In genomic region chr14:21748869-21749303, GRCh38 we compare ENCODE assay signal across 8 cellular contexts.
A peak's percentile ranks its signal among the peaks of the same experiment; 100 is the strongest.
DNase-seq lines count a peak whose midpoint lies in the region; ATAC-seq, FAIRE-seq and TF ChIP-seq lines count a peak whose summit lies in the region.

No MANE protein-coding gene starts in this region.

- no peaks in the 10 kb centered on the region for H3K27me3 Mint-ChIP-seq in activated CD4-positive, alpha-beta T cell treated with anti-CD3 and anti-CD28 coated beads for 36 hours
- H3K27me3 Mint-ChIP-seq in naive thymus-derived CD8-positive, alpha-beta T cell, result peaks cover 0 to 18% (median 9%) of the 10 kb centered on the region in 5 donors

- H3K4ac ChIP-seq in H1 (replicated peaks; ENCODE audit: insufficient read length, low read depth, low read length), result no peak overlapping the region

- FAIRE-seq in H1 (lab: Jason Lieb, UNC), result peak; percentile 99

- no peak overlapping the region for H2BK20ac ChIP-seq in H1 (ENCODE audit: low read length)

- peak overlapping the region; percentile 93 for H2AFZ ChIP-seq in H1 (ENCODE audit: low read length)

- no peak overlapping the region for H3K9ac ChIP-seq in H1 (replicated peaks in 1 of 4; ENCODE audit: extremely low read depth in 1 of 4, low read depth in 3 of 4, low read length in 3 of 4)

- no peak for TF ChIP-seq EP300 in H1 (IDR thresholded peaks at IDR 0.05; ENCODE audit: borderline replicate concordance in 1 of 2, low read depth in 2 of 2, low read length in 2 of 2)

- no peak overlapping the region for H3K4me3 ChIP-seq in H1 (ENCODE audit: extremely low read depth in 1 of 4, insufficient read depth in 2 of 4, low read depth in 3 of 4, low read length in 4 of 4)
- H3K4me3 ChIP-seq in uterus, result no peak overlapping the region

- intact Hi-C loops in activated CD4-positive, alpha-beta T cell treated with anti-CD3 and anti-CD28 coated beads for 36 hours (cut with DNase I, micrococcal nuclease), result loop anchor here in 1 of 2 experiments (2.0 kb wide), 1 partner anchor 808 kb away; no protein-coding TSS in a partner anchor
- intact Hi-C loops in uterus (cut with DNase I; ENCODE audit: low total_unique reads), result no loop called here

- no peak overlapping the region for H2BK5ac ChIP-seq in H1 (ENCODE audit: low read depth, low read length)

- no peaks in the 10 kb centered on the region for H3K27me3 ChIP-seq in H1 (replicated peaks in 1 of 4; ENCODE audit: control insufficient read depth in 3 of 4, extremely low read depth in 1 of 4, insufficient read depth in 3 of 4, low read length in 3 of 4)
- no peaks in the 10 kb centered on the region for H3K27me3 ChIP-seq in uterus

- CTCF ChIA-PET in activated CD4-positive, alpha-beta T cell treated with anti-CD3 and anti-CD28 coated beads for 36 hours (lab: Charles Lee), result interaction anchor here (0.7 to 2.7 kb wide), 21 partner anchors 8 to 841 kb away, joined by 3 to 13 read pairs (median 4); partner anchors contain the start of gene DAD1
- CTCF ChIA-PET in H1 (lab: Charles Lee; ENCODE audit: partially characterized antibody), result interaction anchor here (0.8 to 3.6 kb wide), 31 partner anchors 10 to 241 kb away, joined by 3 to 28 read pairs (median 4); no protein-coding TSS in a partner anchor

- peaks cover 9% of the 10 kb centered on the region for H3K4me1 Mint-ChIP-seq in activated CD4-positive, alpha-beta T cell treated with anti-CD3 and anti-CD28 coated beads for 36 hours
- H3K4me1 Mint-ChIP-seq in naive thymus-derived CD8-positive, alpha-beta T cell, result peaks cover 4 to 9% (median 9%) of the 10 kb centered on the region in 4 donors

- ATAC-seq in GM21529 (IDR thresholded peaks at IDR 0.05; ENCODE audit: unreplicated experiment), result peak; percentile 51
- ATAC-seq in activated CD4-positive, alpha-beta T cell treated with anti-CD3 and anti-CD28 coated beads for 36 hours, result peak; percentile 91
- peak; percentile 84 to 88 for ATAC-seq in naive thymus-derived CD8-positive, alpha-beta T cell
- no peak for ATAC-seq in GM21786 (IDR thresholded peaks at IDR 0.05; ENCODE audit: unreplicated experiment)

- no peak overlapping the region for H3K18ac ChIP-seq in H1 (ENCODE audit: extremely low read depth, low read length)

- H3K9me3 Mint-ChIP-seq in activated CD4-positive, alpha-beta T cell treated with anti-CD3 and anti-CD28 coated beads for 36 hours (ENCODE audit: low read depth), result no peaks in the 10 kb centered on the region
- no peaks in the 10 kb centered on the region for H3K9me3 Mint-ChIP-seq in naive thymus-derived CD8-positive, alpha-beta T cell

- H3K56ac ChIP-seq in H1 (replicated peaks; ENCODE audit: insufficient read length, low read depth, low read length), result no peak overlapping the region

- no peak overlapping the region for H4K5ac ChIP-seq in H1 (ENCODE audit: insufficient read length, low read depth, low read length)

- H3K27ac ChIP-seq in H1 (ENCODE audit: low read depth, low read length) (no peak overlapping the region), uterus (no peak overlapping the region)

- H3K23me2 ChIP-seq in H1 (ENCODE audit: low read depth, low read length), result no peaks in the 10 kb centered on the region

- TF ChIP-seq POLR2A in H1 (IDR thresholded peaks at IDR 0.05; ENCODE audit: control extremely low read depth in 1 of 2, low read depth in 2 of 2, low read length in 2 of 2), result no peak
- TF ChIP-seq POLR2A in uterus (IDR thresholded peaks at IDR 0.05), result no peak

- no peaks in the 10 kb centered on the region; a peak in 1 of 7 replicates for H3K4me1 ChIP-seq in H1 (replicated peaks in 1 of 4; ENCODE audit: control insufficient read depth in 3 of 4, insufficient read depth in 4 of 4, low read length in 3 of 4)
- no peaks in the 10 kb centered on the region for H3K4me1 ChIP-seq in uterus

- no peak overlapping the region for H4K91ac ChIP-seq in H1 (replicated peaks; ENCODE audit: insufficient read length, low read length)

- no peak overlapping the region for H3K14ac ChIP-seq in H1 (ENCODE audit: insufficient read length)

- POLR2A ChIA-PET in activated CD4-positive, alpha-beta T cell treated with anti-CD3 and anti-CD28 coated beads for 36 hours (lab: Charles Lee), result no interaction called here
- POLR2A ChIA-PET in H1 (lab: Charles Lee; ENCODE audit: partially characterized antibody), result no interaction called here
- POLR2A ChIA-PET in naive thymus-derived CD8-positive, alpha-beta T cell (lab: Charles Lee), result interaction anchor here (0.6 to 2.1 kb wide), 11 partner anchors 10 to 821 kb away, joined by 3 to 8 read pairs (median 5); no protein-coding TSS in a partner anchor

- H3K23ac ChIP-seq in H1 (ENCODE audit: insufficient read length), result no peak overlapping the region

- no peak overlapping the region for H2BK12ac ChIP-seq in H1 (ENCODE audit: low read depth, low read length)

- H3K36me3 ChIP-seq in H1 (ENCODE audit: control insufficient read depth in 2 of 4, insufficient read depth in 4 of 4, low read length in 3 of 4) (no peaks in the 10 kb centered on the region), uterus (no peaks in the 10 kb centered on the region)

- H3K9me3 ChIP-seq in H1 (ENCODE audit: insufficient read depth in 2 of 2, low read depth in 1 of 2, low read length in 1 of 2), result no peaks in the 10 kb centered on the region
- no peaks in the 10 kb centered on the region for H3K9me3 ChIP-seq in uterus

- no peak overlapping the region for H4K8ac ChIP-seq in H1 (ENCODE audit: extremely low read depth, insufficient read depth, low read length)

- TF ChIP-seq CTCF in H1 (IDR thresholded peaks at IDR 0.05; ENCODE audit: control extremely low read depth in 1 of 3, insufficient read depth in 1 of 3, low read depth in 1 of 3, low read length in 3 of 3) (peak; percentile 28 to 88 (median 83)), uterus (IDR thresholded peaks at IDR 0.05) (peak; percentile 34 to 56 (median 52))

- H3K36me3 Mint-ChIP-seq in activated CD4-positive, alpha-beta T cell treated with anti-CD3 and anti-CD28 coated beads for 36 hours (ENCODE audit: low read depth), result no peaks in the 10 kb centered on the region
- H3K36me3 Mint-ChIP-seq in naive thymus-derived CD8-positive, alpha-beta T cell, result no peaks in the 10 kb centered on the region

- H3K79me2 ChIP-seq in H1 (ENCODE audit: control insufficient read depth in 1 of 2, insufficient read depth in 2 of 2, low read length in 2 of 2), result no peaks in the 10 kb centered on the region

- no peaks in the 10 kb centered on the region for H3K79me1 ChIP-seq in H1 (ENCODE audit: low read depth, low read length)

- DNase-seq in COLO829 (ENCODE audit: low spot score) (peak; percentile 36), NCI-H226 (peak; percentile 20), H1 (ENCODE audit: low read depth in 1 of 2, low spot score in 2 of 2) (peak; percentile 23 to 68), uterus (peak; percentile 20 to 23)
- peak; percentile 75 for DNase-seq in activated CD4-positive, alpha-beta T cell treated with anti-CD3 and anti-CD28 coated beads for 36 hours
- DNase-seq in naive thymus-derived CD8-positive, alpha-beta T cell, result peak in 8 of 10 donors; percentile 22 to 71 (median 48)

- no peaks in the 10 kb centered on the region for H4K20me1 ChIP-seq in H1 (replicated peaks in 1 of 2; ENCODE audit: control insufficient read depth in 1 of 2, insufficient read depth in 2 of 2, low read length in 2 of 2)

- WGBS in H1 (ENCODE audit: extremely low coverage in 1 of 2, insufficient coverage in 1 of 2, insufficient read length in 1 of 2, insufficient replicate concordance in 2 of 2, low coverage in 1 of 2, low lambda C conversion rate in 2 of 2, missing lambda C conversion rate in 1 of 2), 2 experiments, result 39% methylated on average over 5 of the region's 5 CpGs; no CpG with 5 or more reads in 1 of the 2 experiments

- no peak overlapping the region for H2BK120ac ChIP-seq in H1 (replicated peaks; ENCODE audit: low read depth, low read length)

- no peak overlapping the region for H2BK15ac ChIP-seq in H1 (ENCODE audit: low read length)

- peak; percentile 69 to 72 for TF ChIP-seq RAD21 in H1 (IDR thresholded peaks at IDR 0.05 in 1 of 2, conservative IDR thresholded peaks at IDR 0.05 in 1 of 2; ENCODE audit: low read depth in 2 of 2, low read length in 2 of 2)

- peak overlapping the region; percentile 52 for H3K4me3 Mint-ChIP-seq in activated CD4-positive, alpha-beta T cell treated with anti-CD3 and anti-CD28 coated beads for 36 hours
- H3K4me3 Mint-ChIP-seq in naive thymus-derived CD8-positive, alpha-beta T cell, result peak overlapping the region; percentile 49 to 81 (median 67)

- H3K4me2 ChIP-seq in H1 (ENCODE audit: insufficient read depth in 1 of 2, low read depth in 2 of 2, low read length in 2 of 2), result no peak overlapping the region

- H2AK5ac ChIP-seq in H1 (ENCODE audit: low read depth, low read length), result no peak overlapping the region

- H3K27ac Mint-ChIP-seq in activated CD4-positive, alpha-beta T cell treated with anti-CD3 and anti-CD28 coated beads for 36 hours, result peak overlapping the region; percentile 71
- peak overlapping the region in 9 of 10 donors; percentile 39 to 92 (median 86) for H3K27ac Mint-ChIP-seq in naive thymus-derived CD8-positive, alpha-beta T cell

TF ChIP-seq in H1, 55 proteins besides CTCF, POLR2A, EP300 and RAD21:
- no peak for TF ChIP-seq CREB1 (IDR thresholded peaks at IDR 0.05)
- TF ChIP-seq EZH2 (IDR thresholded peaks at IDR 0.05; ENCODE audit: low read depth, low read length, severe bottlenecking), result no peak
- TF ChIP-seq BACH1 (IDR thresholded peaks at IDR 0.05; ENCODE audit: low read length), result no peak
- TF ChIP-seq CEBPB (IDR thresholded peaks at IDR 0.05; ENCODE audit: low read depth, low read length), result no peak
- TF ChIP-seq, protein P1, sequence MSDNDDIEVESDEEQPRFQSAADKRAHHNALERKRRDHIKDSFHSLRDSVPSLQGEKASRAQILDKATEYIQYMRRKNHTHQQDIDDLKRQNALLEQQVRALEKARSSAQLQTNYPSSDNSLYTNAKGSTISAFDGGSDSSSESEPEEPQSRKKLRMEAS (IDR thresholded peaks at IDR 0.05), result no peak
- TF ChIP-seq SRF (IDR thresholded peaks at IDR 0.05; ENCODE audit: low read depth, low read length), result no peak
- no peak for TF ChIP-seq SIN3A (conservative IDR thresholded peaks at IDR 0.05 in 1 of 2, IDR thresholded peaks at IDR 0.05 in 1 of 2; ENCODE audit: low read depth in 1 of 2, low read length in 2 of 2)
- TF ChIP-seq CHD1 (IDR thresholded peaks at IDR 0.05; ENCODE audit: low read depth, low read length), result no peak
TF ChIP-seq in H1: peak in this region for 0.

Comparison
In these comparisons a context has a peak if more than half of its experiments do, and no peak if none do; other contexts are left out.
1. DNase-seq: peak in every context shown above with its lines; median percentile 75 in activated CD4-positive, alpha-beta T cell treated with anti-CD3 and anti-CD28 coated beads for 36 hours; 48 in naive thymus-derived CD8-positive, alpha-beta T cell; 46 in H1; 36 in COLO829; 22 in uterus; 20 in NCI-H226.